Comparison of ENCODE assay signal across 8 cellular contexts in the genomic region with DNA sequence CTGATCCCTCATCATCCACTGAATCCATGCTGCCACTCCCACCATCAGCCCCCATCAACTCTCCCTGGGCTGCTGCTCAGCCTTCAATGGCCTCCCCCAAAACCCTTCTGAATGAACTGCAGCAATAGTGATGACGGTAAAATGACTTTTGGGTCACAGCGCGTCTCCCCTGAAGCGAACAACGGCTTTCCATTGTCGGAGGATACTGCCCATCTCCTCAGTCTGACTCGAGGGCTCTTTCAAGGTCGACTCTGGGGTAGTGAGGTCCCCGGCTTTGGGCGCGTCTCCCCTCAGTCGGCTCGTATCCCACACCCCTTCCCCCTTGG. TPM values are rescaled to one million over a fixed set of nuclear protein-coding genes. Genes with fewer than 3 reads are reported as not detected.
DNase-seq lines count a peak whose midpoint lies in the region; ATAC-seq and TF ChIP-seq lines count a peak whose summit lies in the region.

No MANE protein-coding gene starts in this region.

- H3K9ac ChIP-seq in OCI-LY1 (ENCODE audit: low read length) (peak overlapping the region; percentile 78), endodermal cell (ENCODE audit: extremely low read depth, low read length, poor library complexity, severe bottlenecking) (peak overlapping the region; percentile 65)

- H4K20me1 ChIP-seq in OCI-LY1 (ENCODE audit: insufficient read depth, low read length) (no peaks in the 10 kb centered on the region), osteoblast (ENCODE audit: insufficient read depth, low read length) (no peaks in the 10 kb centered on the region)

- H3K79me2 ChIP-seq in OCI-LY1 (ENCODE audit: insufficient read depth, low read length) = no peaks in the 10 kb centered on the region
- H3K79me2 ChIP-seq in osteoblast (ENCODE audit: insufficient read depth, low read length) = peaks cover 5% of the 10 kb centered on the region

- no peaks in the 10 kb centered on the region for H3K9me3 Mint-ChIP-seq in CD8-positive, alpha-beta T cell
- H3K9me3 Mint-ChIP-seq in endodermal cell = no peaks in the 10 kb centered on the region

- no peaks in the 10 kb centered on the region for H3K9me3 ChIP-seq in CD8-positive, alpha-beta T cell (ENCODE audit: low read length)
- H3K9me3 ChIP-seq in OCI-LY1 (ENCODE audit: low read length) = no peaks in the 10 kb centered on the region
- H3K9me3 ChIP-seq in endodermal cell (ENCODE audit: control insufficient read depth, low read length) = no peaks in the 10 kb centered on the region
- no peaks in the 10 kb centered on the region for H3K9me3 ChIP-seq in osteoblast (ENCODE audit: low read depth, low read length)

- peaks cover 49% of the 10 kb centered on the region for H3K4me1 ChIP-seq in CD8-positive, alpha-beta T cell (ENCODE audit: insufficient read depth, low read length)
- H3K4me1 ChIP-seq in OCI-LY1 (ENCODE audit: insufficient read depth, low read length, severe bottlenecking) (peaks cover 20% of the 10 kb centered on the region), endodermal cell (ENCODE audit: control insufficient read depth, insufficient read depth, low read length) (no peaks in the 10 kb centered on the region), osteoblast (ENCODE audit: insufficient read depth, low read length) (peaks cover 14% of the 10 kb centered on the region)

- peak overlapping the region; percentile 61 for H3K27ac ChIP-seq in CD8-positive, alpha-beta T cell (ENCODE audit: low read depth, low read length)
- H3K27ac ChIP-seq in OCI-LY1 (ENCODE audit: low read depth, low read length, poor library complexity, severe bottlenecking) (peak overlapping the region; percentile 21), endodermal cell (ENCODE audit: low read depth, low read length) (no peak overlapping the region), osteoblast (ENCODE audit: low read depth, low read length) (peak overlapping the region; percentile 64)

- DNase-seq in CD8-positive, alpha-beta T cell = no peak
- DNase-seq in endodermal cell (no peak), osteoblast (ENCODE audit: insufficient read length, low spot score, missing footprints) (no peak), SKM-1 treated with dmso at 0.1 percent for 144 hours (lab: John Stamatoyannopoulos, UW; ENCODE audit: unreplicated experiment) (no peak), CD1c-positive myeloid dendritic cell (ENCODE audit: extremely low spot score) (no peak)

- ATAC-seq in CD8-positive, alpha-beta T cell = no peak
- ATAC-seq in HG02884 (IDR thresholded peaks at IDR 0.05; ENCODE audit: unreplicated experiment) (no peak), GM18873 (IDR thresholded peaks at IDR 0.05; ENCODE audit: low FRiP score, unreplicated experiment) (no peak)

- H3K27ac Mint-ChIP-seq in CD8-positive, alpha-beta T cell = peak overlapping the region; percentile 96
- peak overlapping the region; percentile 92 for H3K27ac Mint-ChIP-seq in endodermal cell

- H3K9me2 ChIP-seq in OCI-LY1 (ENCODE audit: low read depth, low read length) = no peaks in the 10 kb centered on the region

- no peaks in the 10 kb centered on the region for H3K36me3 ChIP-seq in CD8-positive, alpha-beta T cell (ENCODE audit: insufficient read depth, low read length)
- no peaks in the 10 kb centered on the region for H3K36me3 ChIP-seq in OCI-LY1 (ENCODE audit: insufficient read depth, low read length)
- no peaks in the 10 kb centered on the region for H3K36me3 ChIP-seq in endodermal cell (ENCODE audit: control insufficient read depth, insufficient read depth, low read length)
- no peaks in the 10 kb centered on the region for H3K36me3 ChIP-seq in osteoblast (ENCODE audit: insufficient read depth, low read length)

- POLR2A ChIA-PET in CD8-positive, alpha-beta T cell (lab: Charles Lee) = interaction anchor here (1.0 to 2.4 kb wide), 14 partner anchors 9 to 251 kb away, joined by 3 to 14 read pairs (median 6); a partner anchor contains a TSS

- peaks cover 58% of the 10 kb centered on the region for H3K4me1 Mint-ChIP-seq in CD8-positive, alpha-beta T cell (ENCODE audit: low read depth)
- peaks cover 15% of the 10 kb centered on the region for H3K4me1 Mint-ChIP-seq in endodermal cell

- H3F3A ChIP-seq in OCI-LY1 (ENCODE audit: insufficient read depth, low read length) = no peaks in the 10 kb centered on the region

- H3K27me3 Mint-ChIP-seq in CD8-positive, alpha-beta T cell (ENCODE audit: low read depth) = no peaks in the 10 kb centered on the region
- peaks cover 12% of the 10 kb centered on the region for H3K27me3 Mint-ChIP-seq in endodermal cell (ENCODE audit: insufficient read depth)

- WGBS in endodermal cell (ENCODE audit: insufficient coverage in 1 of 2, insufficient read length in 1 of 2), 2 experiments = 24 to 26% methylated on average over 13 of the region's 13 CpGs

- H3K4me3 Mint-ChIP-seq in CD8-positive, alpha-beta T cell = peak overlapping the region; percentile 93
- peak overlapping the region; percentile 85 for H3K4me3 Mint-ChIP-seq in endodermal cell

- H3K4me3 ChIP-seq in CD8-positive, alpha-beta T cell (ENCODE audit: low read depth, low read length) = peak overlapping the region; percentile 82
- H3K4me3 ChIP-seq in OCI-LY1 (ENCODE audit: low read depth, low read length, poor library complexity, severe bottlenecking) = peak overlapping the region; percentile 76
- H3K4me3 ChIP-seq in endodermal cell (ENCODE audit: low read length) = peak overlapping the region; percentile 97
- H3K4me3 ChIP-seq in osteoblast (ENCODE audit: insufficient read depth, low read length) = peak overlapping the region; percentile 96

- H2AFZ ChIP-seq in OCI-LY1 (ENCODE audit: low read length) (no peak overlapping the region), osteoblast (ENCODE audit: low read length) (peak overlapping the region; percentile 100)

- peak overlapping the region; percentile 92 for H3K4me2 ChIP-seq in OCI-LY1 (ENCODE audit: low read length)
- H3K4me2 ChIP-seq in osteoblast (ENCODE audit: insufficient read depth, low read length) = peak overlapping the region; percentile 93

- peaks cover 2% of the 10 kb centered on the region for H3K36me3 Mint-ChIP-seq in CD8-positive, alpha-beta T cell
- no peaks in the 10 kb centered on the region for H3K36me3 Mint-ChIP-seq in endodermal cell (ENCODE audit: low read depth)

- no peaks in the 10 kb centered on the region for H3K27me3 ChIP-seq in CD8-positive, alpha-beta T cell (ENCODE audit: insufficient read depth, low read length)
- no peaks in the 10 kb centered on the region for H3K27me3 ChIP-seq in OCI-LY1 (ENCODE audit: insufficient read depth, low read length)
- H3K27me3 ChIP-seq in endodermal cell (ENCODE audit: control insufficient read depth, insufficient read depth, low read length, poor library complexity, severe bottlenecking) = no peaks in the 10 kb centered on the region
- no peaks in the 10 kb centered on the region for H3K27me3 ChIP-seq in osteoblast (ENCODE audit: insufficient read depth, low read length)

- intact Hi-C loops in CD8-positive, alpha-beta T cell (cut with DNase I, micrococcal nuclease) = loop anchor here (1.0 to 5.0 kb wide), 17 partner anchors 59 to 1691 kb away; a partner anchor contains a TSS

- CTCF ChIA-PET in CD8-positive, alpha-beta T cell (lab: Charles Lee) = interaction anchor here (0.8 to 15.7 kb wide), 21 partner anchors 8 to 250 kb away, joined by 3 to 242 read pairs (median 8); no protein-coding TSS in a partner anchor

- TF ChIP-seq CTCF in CD8-positive, alpha-beta T cell (IDR thresholded peaks at IDR 0.05) = no peak
- TF ChIP-seq CTCF in OCI-LY1 (IDR thresholded peaks at IDR 0.05; ENCODE audit: low read length) = no peak
- no peak for TF ChIP-seq CTCF in endodermal cell (conservative IDR thresholded peaks at IDR 0.05)
- TF ChIP-seq CTCF in osteoblast (IDR thresholded peaks at IDR 0.05; ENCODE audit: extremely low read depth, low read depth, low read length) = no peak

RNA-seq across cellular contexts. Expression of a gene that starts 57.2 kb away (rescaled TPM):
- total RNA-seq in CD8-positive, alpha-beta T cell = 10 to 100 TPM; 22.7 to 24.3 TPM
- total RNA-seq in endodermal cell = 10 to 100 TPM; 27.3 to 28.2 TPM
- 19.0 TPM for polyA plus RNA-seq in endodermal cell (2013, experiment 1 of 2)
- 17.6 TPM for polyA plus RNA-seq in endodermal cell (2013, experiment 2 of 2)
- total RNA-seq in osteoblast = 181 and 196 TPM in 2 replicates
